1 cellular context compared by ENCODE assay signal in genomic region chr1:28955930-28956552, GRCh38.
TF ChIP-seq lines count a peak whose summit lies in the region.

No MANE protein-coding gene starts in this region.

TF ChIP-seq in GM23338, 12 proteins besides CTCF, POLR2A, EP300 and RAD21 (continued from another document):
- TF ChIP-seq ZNF462 (CRISPR knock-in tag; IDR thresholded peaks at IDR 0.05), result no peak
- no peak for TF ChIP-seq STAT1 (IDR thresholded peaks at IDR 0.05; ENCODE audit: unreplicated experiment)
- TF ChIP-seq ETS1 (IDR thresholded peaks at IDR 0.05), result no peak
- TF ChIP-seq JUNB (IDR thresholded peaks at IDR 0.05; ENCODE audit: unreplicated experiment), result no peak
- TF ChIP-seq EZH2phosphoT487 (IDR thresholded peaks at IDR 0.05; ENCODE audit: unreplicated experiment), result no peak
- no peak for TF ChIP-seq NANOG (IDR thresholded peaks at IDR 0.05; ENCODE audit: borderline replicate concordance)
- no peak for TF ChIP-seq REST (IDR thresholded peaks at IDR 0.05; ENCODE audit: unreplicated experiment)
TF ChIP-seq in GM23338: peak in this region for 0.
